In the genomic region with DNA sequence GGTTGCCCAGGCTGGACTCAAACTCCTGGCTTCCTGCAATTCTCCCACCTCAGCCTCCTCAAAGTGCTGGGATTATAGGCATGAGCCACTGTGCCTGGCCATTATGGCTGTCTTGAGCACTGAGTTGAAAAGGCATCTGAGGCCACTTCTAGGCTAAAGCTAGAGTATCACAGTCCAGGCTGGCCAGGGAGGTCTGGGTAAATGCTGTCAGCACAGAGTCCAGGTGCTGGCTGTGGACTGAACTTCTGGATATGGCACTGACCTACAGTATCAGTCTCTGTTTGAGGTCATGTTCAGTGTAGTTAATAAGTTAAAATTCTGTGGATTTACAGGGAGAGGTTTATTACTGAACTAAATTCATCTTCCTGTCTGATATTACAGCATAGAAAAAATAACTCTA, we compare ENCODE assay signal across 21 cellular contexts.
DNase-seq lines count a peak whose midpoint lies in the region; ATAC-seq and TF ChIP-seq lines count a peak whose summit lies in the region.
"Had no signal": no experiment of that assay in that cellular context is flagged by ENCODE, and none has a peak within 500 bp of the region (broad histone marks: within the 10 kb centered on the region; RNA-seq: fewer than 3 reads in every experiment).

No MANE protein-coding gene starts in this region.

- peak; percentile 63 for DNase-seq in left lobe of liver (ENCODE audit: low spot score)
- DNase-seq in Right ventricle myocardium superior, result no peak
- DNase-seq in ureter (ENCODE audit: low spot score), result no peak
- no peak for DNase-seq in DMS 273 treated with DMSO at 0.1 percent for 48 hours (lab: John Stamatoyannopoulos, UW)
- DNase-seq: 8988T; AML-193; Caco-2; Calu3; CD4-positive, alpha-beta T cell; CD8-positive, alpha-beta T cell; DMS153; DMS53; DMS79; DND-41; EL; GDM1 had no signal

- no peaks in the 10 kb centered on the region for H3K9me3 ChIP-seq in liver (ENCODE audit: control insufficient read depth in 4 of 4, low read length in 3 of 4)
- H3K9me3 ChIP-seq: A549, Caco-2 had no signal

- ATAC-seq in left lobe of liver (peak; percentile 98), Right ventricle myocardium superior (ENCODE audit: poor library complexity) (no peak)
- ATAC-seq: A549; CD8-positive, alpha-beta T cell; GM12878 had no signal

- H3K36me3 ChIP-seq in liver (ENCODE audit: control insufficient read depth in 4 of 4, insufficient read depth in 3 of 4, low read depth in 1 of 4, low read length in 3 of 4), result no peaks in the 10 kb centered on the region
- H3K36me3 ChIP-seq: BLaER1 treated with 17β-estradiol and CSF1 and Interleukin-3, amounts not matched to agents 10 nM and 100 nM had no signal

- TF ChIP-seq RAD21 in liver (IDR thresholded peaks at IDR 0.05), result peak in 1 of 2 donors; percentile 12

- no peak for TF ChIP-seq CTCF in liver (IDR thresholded peaks at IDR 0.05; ENCODE audit: low read depth, low read length, missing input control)

- peaks cover 0 to 6% (median 0%) of the 10 kb centered on the region in 4 donors for H3K4me1 ChIP-seq in liver (ENCODE audit: control insufficient read depth in 4 of 4, insufficient read depth in 4 of 4, low read length in 3 of 4)
- H3K4me1 ChIP-seq: A549; BLaER1 treated with 17β-estradiol and CSF1 and Interleukin-3, amounts not matched to agents 10 nM and 100 nM; Caco-2 had no signal

- intact Hi-C loops in Right ventricle myocardium superior (cut with DNase I), result no loop called here

- no peak overlapping the region for H3K9ac ChIP-seq in liver (ENCODE audit: low read depth in 1 of 2, low read length in 2 of 2)
- H3K9ac ChIP-seq: BLaER1 treated with 17β-estradiol and CSF1 and Interleukin-3, amounts not matched to agents 10 nM and 100 nM had no signal

- no peak overlapping the region for H3K4me3 ChIP-seq in liver (ENCODE audit: low read depth in 1 of 3, low read length in 3 of 3)
- H3K4me3 ChIP-seq: A549; BLaER1 treated with 17β-estradiol and CSF1 and Interleukin-3, amounts not matched to agents 10 nM and 100 nM; GM12878 had no signal

- H3K27ac ChIP-seq in liver (ENCODE audit: low read depth in 1 of 2, low read length in 2 of 2), result no peak overlapping the region
- H3K27ac ChIP-seq: A549; BLaER1 treated with 17β-estradiol and CSF1 and Interleukin-3, amounts not matched to agents 10 nM and 100 nM; C4-2B had no signal

- no peaks in the 10 kb centered on the region for H3K27me3 ChIP-seq in liver (ENCODE audit: control insufficient read depth in 4 of 4, insufficient read depth in 4 of 4, low read length in 3 of 4)
- H3K27me3 ChIP-seq: BLaER1 treated with 17β-estradiol and CSF1 and Interleukin-3, amounts not matched to agents 10 nM and 100 nM had no signal

TF ChIP-seq in liver, 16 proteins besides CTCF, POLR2A, EP300 and RAD21:
- TF ChIP-seq TAF1 (conservative IDR thresholded peaks at IDR 0.05) (no peak), EGR1 (IDR thresholded peaks at IDR 0.05; ENCODE audit: low read depth in 2 of 2) (no peak), FOXA2 (IDR thresholded peaks at IDR 0.05) (no peak), JUND (IDR thresholded peaks at IDR 0.05) (no peak), NR2F2 (IDR thresholded peaks at IDR 0.05) (no peak), HNF4A (conservative IDR thresholded peaks at IDR 0.05) (peak; percentile 85 to 92), GABPA (IDR thresholded peaks at IDR 0.05 in 1 of 2, conservative IDR thresholded peaks at IDR 0.05 in 1 of 2) (no peak), RXRA (IDR thresholded peaks at IDR 0.05) (peak; percentile 83 to 87), FOXA1 (IDR thresholded peaks at IDR 0.05) (no peak), SP1 (IDR thresholded peaks at IDR 0.05) (peak; percentile 33), YY1 (IDR thresholded peaks at IDR 0.05) (no peak), HNF4G (IDR thresholded peaks at IDR 0.05) (peak; percentile 40)
- TF ChIP-seq, protein P1, sequence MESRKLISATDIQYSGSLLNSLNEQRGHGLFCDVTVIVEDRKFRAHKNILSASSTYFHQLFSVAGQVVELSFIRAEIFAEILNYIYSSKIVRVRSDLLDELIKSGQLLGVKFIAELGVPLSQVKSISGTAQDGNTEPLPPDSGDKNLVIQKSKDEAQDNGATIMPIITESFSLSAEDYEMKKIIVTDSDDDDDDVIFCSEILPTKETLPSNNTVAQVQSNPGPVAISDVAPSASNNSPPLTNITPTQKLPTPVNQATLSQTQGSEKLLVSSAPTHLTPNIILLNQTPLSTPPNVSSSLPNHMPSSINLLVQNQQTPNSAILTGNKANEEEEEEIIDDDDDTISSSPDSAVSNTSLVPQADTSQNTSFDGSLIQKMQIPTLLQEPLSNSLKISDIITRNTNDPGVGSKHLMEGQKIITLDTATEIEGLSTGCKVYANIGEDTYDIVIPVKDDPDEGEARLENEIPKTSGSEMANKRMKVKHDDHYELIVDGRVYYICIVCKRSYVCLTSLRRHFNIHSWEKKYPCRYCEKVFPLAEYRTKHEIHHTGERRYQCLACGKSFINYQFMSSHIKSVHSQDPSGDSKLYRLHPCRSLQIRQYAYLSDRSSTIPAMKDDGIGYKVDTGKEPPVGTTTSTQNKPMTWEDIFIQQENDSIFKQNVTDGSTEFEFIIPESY (IDR thresholded peaks at IDR 0.05), result no peak
- TF ChIP-seq, protein P2, sequence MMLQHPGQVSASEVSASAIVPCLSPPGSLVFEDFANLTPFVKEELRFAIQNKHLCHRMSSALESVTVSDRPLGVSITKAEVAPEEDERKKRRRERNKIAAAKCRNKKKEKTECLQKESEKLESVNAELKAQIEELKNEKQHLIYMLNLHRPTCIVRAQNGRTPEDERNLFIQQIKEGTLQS (IDR thresholded peaks at IDR 0.05), result no peak
- TF ChIP-seq, protein P3, sequence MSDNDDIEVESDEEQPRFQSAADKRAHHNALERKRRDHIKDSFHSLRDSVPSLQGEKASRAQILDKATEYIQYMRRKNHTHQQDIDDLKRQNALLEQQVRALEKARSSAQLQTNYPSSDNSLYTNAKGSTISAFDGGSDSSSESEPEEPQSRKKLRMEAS (IDR thresholded peaks at IDR 0.05), result no peak
- TF ChIP-seq, protein P4, sequence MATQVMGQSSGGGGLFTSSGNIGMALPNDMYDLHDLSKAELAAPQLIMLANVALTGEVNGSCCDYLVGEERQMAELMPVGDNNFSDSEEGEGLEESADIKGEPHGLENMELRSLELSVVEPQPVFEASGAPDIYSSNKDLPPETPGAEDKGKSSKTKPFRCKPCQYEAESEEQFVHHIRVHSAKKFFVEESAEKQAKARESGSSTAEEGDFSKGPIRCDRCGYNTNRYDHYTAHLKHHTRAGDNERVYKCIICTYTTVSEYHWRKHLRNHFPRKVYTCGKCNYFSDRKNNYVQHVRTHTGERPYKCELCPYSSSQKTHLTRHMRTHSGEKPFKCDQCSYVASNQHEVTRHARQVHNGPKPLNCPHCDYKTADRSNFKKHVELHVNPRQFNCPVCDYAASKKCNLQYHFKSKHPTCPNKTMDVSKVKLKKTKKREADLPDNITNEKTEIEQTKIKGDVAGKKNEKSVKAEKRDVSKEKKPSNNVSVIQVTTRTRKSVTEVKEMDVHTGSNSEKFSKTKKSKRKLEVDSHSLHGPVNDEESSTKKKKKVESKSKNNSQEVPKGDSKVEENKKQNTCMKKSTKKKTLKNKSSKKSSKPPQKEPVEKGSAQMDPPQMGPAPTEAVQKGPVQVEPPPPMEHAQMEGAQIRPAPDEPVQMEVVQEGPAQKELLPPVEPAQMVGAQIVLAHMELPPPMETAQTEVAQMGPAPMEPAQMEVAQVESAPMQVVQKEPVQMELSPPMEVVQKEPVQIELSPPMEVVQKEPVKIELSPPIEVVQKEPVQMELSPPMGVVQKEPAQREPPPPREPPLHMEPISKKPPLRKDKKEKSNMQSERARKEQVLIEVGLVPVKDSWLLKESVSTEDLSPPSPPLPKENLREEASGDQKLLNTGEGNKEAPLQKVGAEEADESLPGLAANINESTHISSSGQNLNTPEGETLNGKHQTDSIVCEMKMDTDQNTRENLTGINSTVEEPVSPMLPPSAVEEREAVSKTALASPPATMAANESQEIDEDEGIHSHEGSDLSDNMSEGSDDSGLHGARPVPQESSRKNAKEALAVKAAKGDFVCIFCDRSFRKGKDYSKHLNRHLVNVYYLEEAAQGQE (IDR thresholded peaks at IDR 0.05), result no peak
